ENCODE assay signal across 7 cellular contexts in genomic region chr16:30367349-30368009, GRCh38. TPM values are rescaled to one million over a fixed set of nuclear protein-coding genes. Genes with fewer than 3 reads are reported as not detected.
DNase-seq lines count a peak whose midpoint lies in the region; ATAC-seq and TF ChIP-seq lines count a peak whose summit lies in the region.
"Had no signal": no experiment of that assay in that cellular context is flagged by ENCODE, and none has a peak within 500 bp of the region (broad histone marks: within the 10 kb centered on the region; RNA-seq: fewer than 3 reads in every experiment).

No MANE protein-coding gene starts in this region.

- no peaks in the 10 kb centered on the region for H3K27me3 ChIP-seq in HL-60 (ENCODE audit: insufficient read depth, poor library complexity, severe bottlenecking)

- peak overlapping the region; percentile 85 for H3K4me3 Mint-ChIP-seq in osteocyte (ENCODE audit: unreplicated experiment)

- H3K36me3 Mint-ChIP-seq in osteocyte (ENCODE audit: unreplicated experiment) = peaks cover 22% of the 10 kb centered on the region

- H3K4me3 ChIP-seq in HL-60 (replicated peaks; ENCODE audit: insufficient read depth, low read length) (peak overlapping the region; percentile 94), cardiac fibroblast (replicated peaks in 1 of 2; ENCODE audit: low read depth in 2 of 2, low read length in 2 of 2) (peak overlapping the region; percentile 76 to 87), mucosa of descending colon (no peak overlapping the region)

- H3K27ac ChIP-seq in HL-60 (replicated peaks) = peak overlapping the region; percentile 63; the same call in 1 of the 2 replicates

- no peak for DNase-seq in HL-60 (ENCODE audit: low read depth in 1 of 2, low spot score in 1 of 2)
- DNase-seq in cardiac fibroblast (ENCODE audit: low read depth in 2 of 2) = no peak
- DNase-seq in osteocyte (ENCODE audit: extremely low spot score, unreplicated experiment) = no peak
- no peak for DNase-seq in EL
- no peak for DNase-seq in mucosa of descending colon

- no peaks in the 10 kb centered on the region for H3K27me3 Mint-ChIP-seq in osteocyte (ENCODE audit: unreplicated experiment)

- TF ChIP-seq CTCF in HL-60 (IDR thresholded peaks at IDR 0.05; ENCODE audit: insufficient read depth, low read length) (no peak), cardiac fibroblast (IDR thresholded peaks at IDR 0.05; ENCODE audit: low read depth, low read length) (no peak), osteocyte (IDR thresholded peaks at IDR 0.05) (no peak), mucosa of descending colon (IDR thresholded peaks at IDR 0.05) (no peak)

- H3K4me1 ChIP-seq in mucosa of descending colon (ENCODE audit: low read depth) = peaks cover 16% of the 10 kb centered on the region

- no peaks in the 10 kb centered on the region for H3K9me3 Mint-ChIP-seq in osteocyte (ENCODE audit: unreplicated experiment)

- intact Hi-C loops in mucosa of descending colon (cut with DNase I, micrococcal nuclease) = no loop called here

- H3K27ac Mint-ChIP-seq in osteocyte (ENCODE audit: unreplicated experiment) = peak overlapping the region; percentile 80

- H3K4me1 Mint-ChIP-seq in osteocyte (ENCODE audit: unreplicated experiment) = peaks cover 41% of the 10 kb centered on the region

- ATAC-seq in GM21619 (IDR thresholded peaks at IDR 0.05; ENCODE audit: unreplicated experiment) (no peak), mucosa of descending colon (no peak)

- no peaks in the 10 kb centered on the region for H3K9me3 ChIP-seq in mucosa of descending colon

- H3K36me3 ChIP-seq in mucosa of descending colon (ENCODE audit: low read depth) = peaks cover 4% of the 10 kb centered on the region

RNA-seq across cellular contexts. Expression of gene TBC1D10B, which starts 2.8 kb away (rescaled TPM):
- 47.0 and 49.0 TPM in 2 replicates for total RNA-seq in osteocyte
- 10 to 100 TPM; 46.4 to 48.8 (median 47.5) TPM for total RNA-seq in mucosa of descending colon

RNA-seq across cellular contexts. Expression of gene MYL11, which starts 7.1 kb away (rescaled TPM):
- total RNA-seq in osteocyte = not detected in 2 replicates
- 1 to 10 TPM in 2 of 3 donors, not detected in 1; 1.1 to 1.6 TPM for total RNA-seq in mucosa of descending colon
- total RNA-seq: T-helper 2 cell treated with Interferon-gamma antibody and Interleukin-4, amounts not matched to agents 100 ng/mL and 5 ng/mL, for 36 hours had no signal

RNA-seq across cellular contexts. Expression of gene CD2BP2, which starts 12.4 kb away (rescaled TPM):
- total RNA-seq in osteocyte (65.1 and 67.4 TPM in 2 replicates), mucosa of descending colon (10 to 100 TPM; 53.4 to 57.9 (median 53.5) TPM)

RNA-seq across cellular contexts. Expression of gene SEPTIN1, which starts 14.9 kb away (rescaled TPM):
- total RNA-seq in osteocyte = 1.5 and 2.0 TPM in 2 replicates
- total RNA-seq in mucosa of descending colon = 1 to 10 TPM; 5.6 to 6.1 (median 6.0) TPM

RNA-seq across cellular contexts. Expression of gene ZNF48, which starts 27.7 kb away (rescaled TPM):
- 12.7 and 13.2 TPM in 2 replicates for total RNA-seq in osteocyte
- 10 to 100 TPM in 1 of 3 donors, 1 to 10 TPM in 2; 6.5 to 13.7 (median 6.6) TPM for total RNA-seq in mucosa of descending colon
